Comparison of ENCODE assay signal across 12 cellular contexts in the genomic region with DNA sequence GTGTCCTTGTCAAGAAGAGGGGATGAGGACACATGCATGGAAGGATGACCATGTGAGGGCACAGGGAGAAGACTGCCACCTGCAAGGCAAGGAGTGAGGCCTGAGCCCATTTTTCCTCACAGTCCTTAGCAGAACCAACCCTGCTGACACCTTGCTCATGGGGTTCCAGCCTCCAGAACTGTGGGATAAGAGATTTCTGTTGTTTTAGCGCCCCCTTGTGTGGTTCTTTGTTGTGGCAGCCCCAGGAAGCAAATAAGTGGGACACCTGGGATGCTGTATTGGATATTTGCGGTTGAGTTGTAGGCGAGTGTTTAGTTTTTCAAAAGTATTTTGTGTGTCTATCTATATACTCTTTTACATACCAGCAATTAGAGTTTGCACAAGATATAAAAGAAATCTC.
DNase-seq lines count a peak whose midpoint lies in the region; ATAC-seq, FAIRE-seq and TF ChIP-seq lines count a peak whose summit lies in the region.
"Had no signal": no experiment of that assay in that cellular context is flagged by ENCODE, and none has a peak within 500 bp of the region (broad histone marks: within the 10 kb centered on the region; RNA-seq: fewer than 3 reads in every experiment).

No MANE protein-coding gene starts in this region.

- no peaks in the 10 kb centered on the region for H3K27me3 Mint-ChIP-seq in MCF 10A (ENCODE audit: insufficient read depth, unreplicated experiment)

- TF ChIP-seq POLR2A in breast epithelium (IDR thresholded peaks at IDR 0.05) (no peak), NB4 (IDR thresholded peaks at IDR 0.05; ENCODE audit: extremely low read depth, insufficient read length) (no peak)

- H3K4me3 ChIP-seq in breast epithelium (no peak overlapping the region), NB4 (ENCODE audit: low read depth, low read length) (no peak overlapping the region), colonic mucosa (no peak overlapping the region), smooth muscle cell (no peak overlapping the region), aorta (ENCODE audit: low read length in 2 of 2) (no peak overlapping the region)
- H3K4me3 ChIP-seq: ovary had no signal

- H2AFZ ChIP-seq in smooth muscle cell (ENCODE audit: low read depth) = no peak overlapping the region

- H3K79me2 ChIP-seq in smooth muscle cell (ENCODE audit: low read depth) = no peaks in the 10 kb centered on the region

- no peak for FAIRE-seq in urothelium cell line (lab: Jason Lieb, UNC)

- peak; percentile 54 for DNase-seq in MCF 10A (ENCODE audit: unreplicated experiment)
- no peak for DNase-seq in breast epithelium (ENCODE audit: low spot score in 2 of 2)
- DNase-seq in NB4 (ENCODE audit: low read depth) = peak; percentile 55
- DNase-seq in colonic mucosa = no peak
- no peak for DNase-seq in smooth muscle cell (lab: John Stamatoyannopoulos, UW; ENCODE audit: unreplicated experiment)
- no peak for DNase-seq in COLO829 (ENCODE audit: low spot score)
- no peak for DNase-seq in aorta
- DNase-seq in urothelium cell line (ENCODE audit: low spot score) = no peak
- DNase-seq: activated naive CD4-positive, alpha-beta T cell; Calu3; ovary had no signal

- H3K4me2 ChIP-seq in smooth muscle cell = no peak overlapping the region

- H3K9me3 ChIP-seq in breast epithelium = no peaks in the 10 kb centered on the region
- H3K9me3 ChIP-seq in colonic mucosa = no peaks in the 10 kb centered on the region
- no peaks in the 10 kb centered on the region for H3K9me3 ChIP-seq in smooth muscle cell (replicated peaks; ENCODE audit: low read depth)
- H3K9me3 ChIP-seq in aorta (ENCODE audit: control insufficient read depth, low read length) = no peaks in the 10 kb centered on the region
- H3K9me3 ChIP-seq: ovary had no signal

- H3K27me3 ChIP-seq in breast epithelium = no peaks in the 10 kb centered on the region
- no peaks in the 10 kb centered on the region for H3K27me3 ChIP-seq in colonic mucosa
- no peaks in the 10 kb centered on the region for H3K27me3 ChIP-seq in smooth muscle cell (ENCODE audit: low read depth)
- no peaks in the 10 kb centered on the region for H3K27me3 ChIP-seq in aorta (ENCODE audit: control insufficient read depth in 1 of 2, insufficient read depth in 2 of 2, low read length in 1 of 2)
- H3K27me3 ChIP-seq: ovary had no signal

- peaks cover 6% of the 10 kb centered on the region for H3K9me3 Mint-ChIP-seq in MCF 10A (ENCODE audit: unreplicated experiment)
- H3K9me3 Mint-ChIP-seq: stimulated activated naive CD8-positive, alpha-beta T cell treated with anti-CD3 and anti-CD28 coated beads, Interleukin-15, Interleukin-2, amounts not matched to agents 100 ng/mL and 50 ng/mL, for 24 hours had no signal

- POLR2A ChIA-PET in MCF 10A (lab: Yijun Ruan, JAX) = no interaction called here

- no peaks in the 10 kb centered on the region for H4K20me1 ChIP-seq in smooth muscle cell (ENCODE audit: low read depth)

- H3K4me1 Mint-ChIP-seq in MCF 10A (ENCODE audit: insufficient read depth, unreplicated experiment) = peaks cover 20% of the 10 kb centered on the region

- H3K9ac ChIP-seq in colonic mucosa (ENCODE audit: low read depth in 2 of 2, low read length in 2 of 2) = no peak overlapping the region
- H3K9ac ChIP-seq in smooth muscle cell (ENCODE audit: low read depth) = no peak overlapping the region

- no peak for ATAC-seq in aorta (ENCODE audit: low FRiP score)

- WGBS in smooth muscle cell (ENCODE audit: low lambda C conversion rate) = 65% methylated on average over 3 of the region's 3 CpGs
- 67 to 69% methylated on average over 3 of the region's 3 CpGs for WGBS in aorta, 2 donors

- no peaks in the 10 kb centered on the region for H3K36me3 Mint-ChIP-seq in MCF 10A (ENCODE audit: insufficient read depth, unreplicated experiment)

- H3K27ac ChIP-seq in breast epithelium = no peak overlapping the region
- no peak overlapping the region for H3K27ac ChIP-seq in colonic mucosa
- no peak overlapping the region for H3K27ac ChIP-seq in smooth muscle cell (ENCODE audit: low read depth)
- H3K27ac ChIP-seq in aorta (ENCODE audit: low read depth in 1 of 2, low read length in 2 of 2) = no peak overlapping the region
- H3K27ac ChIP-seq: ovary had no signal

- H3K36me3 ChIP-seq in breast epithelium (no peaks in the 10 kb centered on the region), colonic mucosa (no peaks in the 10 kb centered on the region), smooth muscle cell (ENCODE audit: low read depth) (no peaks in the 10 kb centered on the region), aorta (ENCODE audit: control insufficient read depth in 1 of 2, insufficient read depth in 2 of 2, low read length in 1 of 2) (no peaks in the 10 kb centered on the region)
- H3K36me3 ChIP-seq: ovary had no signal

- BruUV-seq in MCF 10A (replicated peaks; lab: Mats Ljungman, UMichigan) = no TSS peak

- no peak overlapping the region for H3K4me3 Mint-ChIP-seq in MCF 10A (ENCODE audit: unreplicated experiment)
- H3K4me3 Mint-ChIP-seq: stimulated activated naive CD8-positive, alpha-beta T cell treated with anti-CD3 and anti-CD28 coated beads, Interleukin-15, Interleukin-2, amounts not matched to agents 100 ng/mL and 50 ng/mL, for 24 hours had no signal

- CTCF ChIA-PET in MCF 10A (lab: Yijun Ruan, JAX) = no interaction called here

- TF ChIP-seq CTCF in MCF 10A (IDR thresholded peaks at IDR 0.05; ENCODE audit: unreplicated experiment) = no peak
- TF ChIP-seq CTCF in breast epithelium (IDR thresholded peaks at IDR 0.05) = no peak
- TF ChIP-seq CTCF in NB4 (IDR thresholded peaks at IDR 0.05; ENCODE audit: low read depth, low read length) = peak; percentile 55
- peak; percentile 22 for TF ChIP-seq CTCF in colonic mucosa (IDR thresholded peaks at IDR 0.05)
- peak; percentile 33 for TF ChIP-seq CTCF in smooth muscle cell (IDR thresholded peaks at IDR 0.05; ENCODE audit: borderline replicate concordance, insufficient read depth, poor library complexity, severe bottlenecking)

- intact Hi-C loops in MCF 10A (cut with micrococcal nuclease) = no loop called here
- intact Hi-C loops in breast epithelium (cut with DNase I; ENCODE audit: low total_unique reads) = no loop called here
- intact Hi-C loops in colonic mucosa (cut with DNase I) = loop anchor here (10.0 kb wide), 1 partner anchor 253 kb away; the partner anchor contains the start of gene S1PR3
- intact Hi-C loops in aorta (cut with DNase I) = no loop called here

- H3K27ac Mint-ChIP-seq in MCF 10A (ENCODE audit: low read depth, unreplicated experiment) = no peak overlapping the region
- H3K27ac Mint-ChIP-seq: stimulated activated naive CD8-positive, alpha-beta T cell treated with anti-CD3 and anti-CD28 coated beads, Interleukin-15, Interleukin-2, amounts not matched to agents 100 ng/mL and 50 ng/mL, for 24 hours had no signal

- H3F3A ChIP-seq in smooth muscle cell (ENCODE audit: low read depth) = peaks cover 20% of the 10 kb centered on the region

- H3K4me1 ChIP-seq in breast epithelium (no peaks in the 10 kb centered on the region), colonic mucosa (no peaks in the 10 kb centered on the region), smooth muscle cell (ENCODE audit: low read depth) (peaks cover 13% of the 10 kb centered on the region), aorta (ENCODE audit: control insufficient read depth in 1 of 2, insufficient read depth in 2 of 2, low read length in 2 of 2) (no peaks in the 10 kb centered on the region)

Comparison
In these comparisons a context has a peak if more than half of its experiments do, and no peak if none do; other contexts are left out.
1. DNase-seq: peak in MCF 10A (single experiment) and NB4 (single experiment); none in breast epithelium (0 of 2), colonic mucosa (single experiment), smooth muscle cell (single experiment), COLO829 (single experiment), aorta (0 of 2) and urothelium cell line (single experiment).
2. CTCF ChIP-seq: peak in NB4 (single experiment), colonic mucosa (single experiment) and smooth muscle cell (single experiment); none in MCF 10A (single experiment) and breast epithelium (0 of 3).